ENCODE assay signal across 16 cellular contexts in the genomic region with DNA sequence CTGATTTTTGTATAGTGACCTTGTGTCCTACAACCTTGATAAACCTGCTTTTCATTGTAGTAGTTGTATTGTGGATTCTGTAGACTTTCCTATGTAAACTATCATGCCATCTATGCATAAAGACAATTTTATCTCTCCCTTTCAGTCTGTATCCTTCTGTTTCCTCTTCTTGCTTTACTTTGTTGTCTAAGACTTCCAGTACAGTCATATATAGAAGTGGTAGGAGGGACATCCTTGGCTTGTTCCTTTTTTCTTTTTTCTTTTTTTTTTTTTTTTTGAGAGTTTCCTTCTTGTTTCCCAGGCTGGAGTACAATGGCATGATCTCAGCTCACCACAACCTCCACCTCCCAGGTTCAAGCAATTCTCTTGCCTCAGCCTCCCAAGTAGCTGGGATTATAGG.
"Had no signal": no experiment of that assay in that cellular context is flagged by ENCODE, and none has a peak within 500 bp of the region (broad histone marks: within the 10 kb centered on the region; RNA-seq: fewer than 3 reads in every experiment).

No MANE protein-coding gene starts in this region.

- H3K4me1 ChIP-seq: ascending aorta, left lung, prostate gland, vagina had no signal

- H3K27me3 ChIP-seq: ascending aorta, left lung, right atrium auricular region, stomach, vagina had no signal

- H3K9me3 Mint-ChIP-seq: central memory CD8-positive, alpha-beta T cell; neural crest cell had no signal

- H3K9me3 ChIP-seq: ascending aorta, left lung, prostate gland, right atrium auricular region, stomach, vagina had no signal

- H3K4me3 ChIP-seq: ascending aorta, coronary artery, left lung, prostate gland, right atrium auricular region, stomach, vagina had no signal

- H3K4me3 Mint-ChIP-seq: central memory CD8-positive, alpha-beta T cell; neural crest cell had no signal

- DNase-seq: activated CD4-positive, alpha-beta T cell treated with anti-CD3 and anti-CD28 coated beads, Interleukin-2, amount 50 U/mL, for 4 hours; activated naive CD4-positive, alpha-beta T cell treated with Interleukin-2 at 50 U/mL for 16 hours; activated T-cell treated with anti-CD3 and anti-CD28 coated beads for 4 hours; hypothalamus; left lung; stimulated activated CD4-positive, alpha-beta T cell treated with anti-CD3 and anti-CD28 coated beads, Interleukin-12 subunit alpha, Interleukin-12 subunit beta, amount 100 ng/mL, for 4 hours; stimulated activated CD4-positive, alpha-beta T cell treated with anti-CD3 and anti-CD28 coated beads, Interleukin-1b, Interleukin-23, amount 100 ng/mL, for 48 hours; stomach; trophoblast cell had no signal

- ATAC-seq: left lung had no signal

- H3K27me3 Mint-ChIP-seq: central memory CD8-positive, alpha-beta T cell had no signal

- H3K36me3 ChIP-seq: ascending aorta, prostate gland, right atrium auricular region, vagina had no signal
